ENCODE assay signal across 9 cellular contexts in the genomic region with DNA sequence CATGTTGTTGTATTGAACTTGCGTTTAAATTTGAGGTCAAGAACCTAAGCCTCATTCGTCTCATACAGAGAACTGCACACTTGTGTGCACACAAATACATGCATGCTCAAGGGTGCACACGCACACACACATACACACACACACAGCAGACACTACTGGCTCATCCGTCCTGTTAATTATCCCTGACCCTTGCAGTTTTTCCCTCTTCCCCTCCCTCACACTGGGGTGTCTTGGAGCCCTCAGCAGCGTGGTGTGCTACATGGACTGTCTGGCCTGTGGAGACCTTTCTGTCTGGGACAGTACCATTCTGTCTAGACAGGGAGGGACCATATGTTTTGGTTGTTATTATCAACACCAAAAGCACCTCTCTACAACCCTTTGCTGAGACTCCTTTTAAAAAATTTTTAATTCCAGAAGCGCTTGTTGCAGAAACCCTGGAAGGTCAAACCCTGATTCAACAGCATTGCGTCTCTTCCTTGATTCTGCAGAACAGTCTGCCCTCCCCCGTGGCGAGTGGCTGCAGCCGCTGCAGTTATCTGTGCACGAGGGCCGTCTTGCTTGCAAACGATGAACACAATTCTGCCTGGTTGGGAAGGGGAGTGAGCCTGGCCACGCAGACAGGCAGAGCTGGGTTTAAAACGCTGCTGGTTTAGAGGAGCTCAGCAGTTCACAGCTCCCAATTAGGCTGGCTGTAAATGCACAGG.
DNase-seq lines count a peak whose midpoint lies in the region; ATAC-seq and TF ChIP-seq lines count a peak whose summit lies in the region.
"Had no signal": no experiment of that assay in that cellular context is flagged by ENCODE, and none has a peak within 500 bp of the region (broad histone marks: within the 10 kb centered on the region; RNA-seq: fewer than 3 reads in every experiment).

No MANE protein-coding gene starts in this region.

- ATAC-seq in SK-N-SH treated with all-trans-retinoic acid at 6 μM for 48 hours = peak; percentile 98
- ATAC-seq in GM19351 (IDR thresholded peaks at IDR 0.05; ENCODE audit: unreplicated experiment) = no peak
- ATAC-seq in GM19035 (IDR thresholded peaks at IDR 0.05; ENCODE audit: unreplicated experiment) = no peak

- DNase-seq in MV-4-11 (lab: John Stamatoyannopoulos, UW) (peak; percentile 71), hepatic stellate cell (ENCODE audit: low spot score) (peak; percentile 22), smooth muscle cell of the brain vasculature (ENCODE audit: low read depth, low spot score) (peak; percentile 33)
- no peak for DNase-seq in activated T-helper 2 cell treated with anti-CD3 and anti-CD28 coated beads, Interferon-gamma antibody, Interleukin-2, Interleukin-4, amounts not matched to agents 10 μg/mL and 5 μg/mL and 100 μg/mL, durations not matched to agents 14 hours and 24 hours and 36 hours (ENCODE audit: low spot score)

- no peak overlapping the region for H3K27ac Mint-ChIP-seq in activated T-helper 2 cell treated with anti-CD3 and anti-CD28 coated beads, Interferon-gamma antibody, Interleukin-2, Interleukin-4, amounts not matched to agents 10 μg/mL and 5 μg/mL and 100 μg/mL, durations not matched to agents 14 hours and 24 hours and 36 hours
- H3K27ac Mint-ChIP-seq: B cell had no signal

- no peaks in the 10 kb centered on the region for H3K4me1 Mint-ChIP-seq in activated T-helper 2 cell treated with anti-CD3 and anti-CD28 coated beads, Interferon-gamma antibody, Interleukin-2, Interleukin-4, amounts not matched to agents 10 μg/mL and 5 μg/mL and 100 μg/mL, durations not matched to agents 14 hours and 24 hours and 36 hours (ENCODE audit: low read depth)
- H3K4me1 Mint-ChIP-seq: B cell had no signal

- no peaks in the 10 kb centered on the region for H3K27me3 Mint-ChIP-seq in activated T-helper 2 cell treated with anti-CD3 and anti-CD28 coated beads, Interferon-gamma antibody, Interleukin-2, Interleukin-4, amounts not matched to agents 10 μg/mL and 5 μg/mL and 100 μg/mL, durations not matched to agents 14 hours and 24 hours and 36 hours (ENCODE audit: low read depth)
- H3K27me3 Mint-ChIP-seq: B cell had no signal

- intact Hi-C loops in activated T-helper 2 cell treated with anti-CD3 and anti-CD28 coated beads, Interferon-gamma antibody, Interleukin-2, Interleukin-4, amounts not matched to agents 10 μg/mL and 5 μg/mL and 100 μg/mL, durations not matched to agents 14 hours and 24 hours and 36 hours (cut with micrococcal nuclease) = no loop called here

- peak overlapping the region; percentile 29; the same call in 1 of the 2 replicates for H3K27ac ChIP-seq in 22Rv1

- no peak for TF ChIP-seq CTCF in 22Rv1 (IDR thresholded peaks at IDR 0.05)

- no peak overlapping the region for H3K4me3 Mint-ChIP-seq in activated T-helper 2 cell treated with anti-CD3 and anti-CD28 coated beads, Interferon-gamma antibody, Interleukin-2, Interleukin-4, amounts not matched to agents 10 μg/mL and 5 μg/mL and 100 μg/mL, durations not matched to agents 14 hours and 24 hours and 36 hours (ENCODE audit: low read depth)
- H3K4me3 Mint-ChIP-seq: B cell had no signal

- no peaks in the 10 kb centered on the region for H3K9me3 Mint-ChIP-seq in activated T-helper 2 cell treated with anti-CD3 and anti-CD28 coated beads, Interferon-gamma antibody, Interleukin-2, Interleukin-4, amounts not matched to agents 10 μg/mL and 5 μg/mL and 100 μg/mL, durations not matched to agents 14 hours and 24 hours and 36 hours

- H3K36me3 Mint-ChIP-seq in activated T-helper 2 cell treated with anti-CD3 and anti-CD28 coated beads, Interferon-gamma antibody, Interleukin-2, Interleukin-4, amounts not matched to agents 10 μg/mL and 5 μg/mL and 100 μg/mL, durations not matched to agents 14 hours and 24 hours and 36 hours (ENCODE audit: low read depth) = no peaks in the 10 kb centered on the region

TF ChIP-seq in SK-N-SH treated with all-trans-retinoic acid at 6 μM for 48 hours, 23 proteins besides CTCF, POLR2A, EP300 and RAD21:
- TF ChIP-seq SNAI2 (CRISPR knock-in tag; IDR thresholded peaks at IDR 0.05) (no peak), ZFP30 (CRISPR knock-in tag; IDR thresholded peaks at IDR 0.05) (no peak), ZFP3 (CRISPR knock-in tag; IDR thresholded peaks at IDR 0.05) (0 out of 2 replicates have a peak, but pooled peaks have one; percentile 13), ZNF8 (CRISPR knock-in tag; IDR thresholded peaks at IDR 0.05) (0 out of 2 replicates have a peak, but pooled peaks have one; percentile 11)
- TF ChIP-seq, protein P1, sequence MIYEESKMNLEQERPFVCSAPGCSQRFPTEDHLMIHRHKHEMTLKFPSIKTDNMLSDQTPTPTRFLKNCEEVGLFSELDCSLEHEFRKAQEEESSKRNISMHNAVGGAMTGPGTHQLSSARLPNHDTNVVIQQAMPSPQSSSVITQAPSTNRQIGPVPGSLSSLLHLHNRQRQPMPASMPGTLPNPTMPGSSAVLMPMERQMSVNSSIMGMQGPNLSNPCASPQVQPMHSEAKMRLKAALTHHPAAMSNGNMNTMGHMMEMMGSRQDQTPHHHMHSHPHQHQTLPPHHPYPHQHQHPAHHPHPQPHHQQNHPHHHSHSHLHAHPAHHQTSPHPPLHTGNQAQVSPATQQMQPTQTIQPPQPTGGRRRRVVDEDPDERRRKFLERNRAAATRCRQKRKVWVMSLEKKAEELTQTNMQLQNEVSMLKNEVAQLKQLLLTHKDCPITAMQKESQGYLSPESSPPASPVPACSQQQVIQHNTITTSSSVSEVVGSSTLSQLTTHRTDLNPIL (CRISPR knock-in tag; IDR thresholded peaks at IDR 0.05; ENCODE audit: low read depth) = no peak
TF ChIP-seq in SK-N-SH treated with all-trans-retinoic acid at 6 μM for 48 hours: peak in this region for 2.
